In genomic region chr3:56787784-56788256, GRCh38 we compare ENCODE assay signal across 10 cellular contexts. TPM values are rescaled to one million over a fixed set of nuclear protein-coding genes. Genes with fewer than 3 reads are reported as not detected.
DNase-seq lines count a peak whose midpoint lies in the region; ATAC-seq lines count a peak whose summit lies in the region.
"Had no signal": no experiment of that assay in that cellular context is flagged by ENCODE, and none has a peak within 500 bp of the region (broad histone marks: within the 10 kb centered on the region; RNA-seq: fewer than 3 reads in every experiment).

No MANE protein-coding gene starts in this region.

- POLR2A ChIA-PET in activated CD4-positive, alpha-beta memory T cell treated with anti-CD3 and anti-CD28 coated beads, Interleukin-2, amount 10 ng/mL, durations not matched to agents 7 days and 5 days (lab: Charles Lee): interaction anchor here (1.2 to 5.4 kb wide), 8 partner anchors 12 to 129 kb away, joined by 3 to 140 read pairs (median 9); partner anchors contain the start of gene ARHGEF3

- H3K4me1 ChIP-seq in right cardiac atrium (ENCODE audit: control insufficient read depth, insufficient read depth, low read length): peaks cover 31% of the 10 kb centered on the region

- H3K27me3 Mint-ChIP-seq in activated CD4-positive, alpha-beta memory T cell treated with anti-CD3 and anti-CD28 coated beads, Interleukin-2, amount 10 ng/mL, durations not matched to agents 7 days and 5 days: no peaks in the 10 kb centered on the region
- no peaks in the 10 kb centered on the region for H3K27me3 Mint-ChIP-seq in stimulated activated naive CD8-positive, alpha-beta T cell treated with anti-CD3 and anti-CD28 coated beads, Interleukin-15, amount 100 ng/mL, for 72 hours

- WGBS in right cardiac atrium: 71% methylated on average over 6 of the region's 6 CpGs

- peaks cover 97% of the 10 kb centered on the region for H3K4me1 Mint-ChIP-seq in activated CD4-positive, alpha-beta memory T cell treated with anti-CD3 and anti-CD28 coated beads, Interleukin-2, amount 10 ng/mL, durations not matched to agents 7 days and 5 days
- peaks cover 99% of the 10 kb centered on the region for H3K4me1 Mint-ChIP-seq in stimulated activated naive CD8-positive, alpha-beta T cell treated with anti-CD3 and anti-CD28 coated beads, Interleukin-15, amount 100 ng/mL, for 72 hours

- no peaks in the 10 kb centered on the region for H3K27me3 ChIP-seq in right cardiac atrium (ENCODE audit: control insufficient read depth, insufficient read depth)
- H3K27me3 ChIP-seq: tibial nerve had no signal

- H3K9me3 ChIP-seq in right cardiac atrium (ENCODE audit: control insufficient read depth, low read length): no peaks in the 10 kb centered on the region
- H3K9me3 ChIP-seq: tibial nerve had no signal

- no peaks in the 10 kb centered on the region for H3K9me3 Mint-ChIP-seq in activated CD4-positive, alpha-beta memory T cell treated with anti-CD3 and anti-CD28 coated beads, Interleukin-2, amount 10 ng/mL, durations not matched to agents 7 days and 5 days
- no peaks in the 10 kb centered on the region for H3K9me3 Mint-ChIP-seq in stimulated activated naive CD8-positive, alpha-beta T cell treated with anti-CD3 and anti-CD28 coated beads, Interleukin-15, amount 100 ng/mL, for 72 hours

- peak; percentile 27 to 43 for ATAC-seq in right cardiac atrium
- ATAC-seq in stimulated activated naive CD8-positive, alpha-beta T cell treated with anti-CD3 and anti-CD28 coated beads, Interleukin-15, amount 100 ng/mL, for 72 hours: peak; percentile 31

- H3K27ac ChIP-seq in right cardiac atrium (ENCODE audit: low read length): peak overlapping the region; percentile 61
- H3K27ac ChIP-seq: GM23248 had no signal

- peak overlapping the region; percentile 19 for H3K4me3 Mint-ChIP-seq in activated CD4-positive, alpha-beta memory T cell treated with anti-CD3 and anti-CD28 coated beads, Interleukin-2, amount 10 ng/mL, durations not matched to agents 7 days and 5 days
- H3K4me3 Mint-ChIP-seq in stimulated activated naive CD8-positive, alpha-beta T cell treated with anti-CD3 and anti-CD28 coated beads, Interleukin-15, amount 100 ng/mL, for 72 hours: peak overlapping the region; percentile 51 to 67

- CTCF ChIA-PET in activated CD4-positive, alpha-beta memory T cell treated with anti-CD3 and anti-CD28 coated beads, Interleukin-2, amount 10 ng/mL, durations not matched to agents 7 days and 5 days (lab: Charles Lee): interaction anchor here (1.3 to 4.6 kb wide), 4 partner anchors 12 to 129 kb away, joined by 6 to 111 read pairs (median 8); partner anchors contain the start of gene ARHGEF3

- peaks cover 30% of the 10 kb centered on the region for H3K36me3 Mint-ChIP-seq in activated CD4-positive, alpha-beta memory T cell treated with anti-CD3 and anti-CD28 coated beads, Interleukin-2, amount 10 ng/mL, durations not matched to agents 7 days and 5 days (ENCODE audit: low read depth)

- H3K27ac Mint-ChIP-seq in activated CD4-positive, alpha-beta memory T cell treated with anti-CD3 and anti-CD28 coated beads, Interleukin-2, amount 10 ng/mL, durations not matched to agents 7 days and 5 days: peak overlapping the region; percentile 93
- peak overlapping the region; percentile 84 to 95 for H3K27ac Mint-ChIP-seq in stimulated activated naive CD8-positive, alpha-beta T cell treated with anti-CD3 and anti-CD28 coated beads, Interleukin-15, amount 100 ng/mL, for 72 hours

- intact Hi-C loops in right cardiac atrium (cut with DNase I): no loop called here

- H3K4me3 ChIP-seq in right cardiac atrium (ENCODE audit: low read length): no peak overlapping the region
- H3K4me3 ChIP-seq: GM23248, tibial nerve had no signal

- peak; percentile 69 for DNase-seq in activated effector memory CD4-positive, alpha-beta T cell treated with anti-CD3 and anti-CD28 coated beads, Interleukin-2, amount 50 U/mL, for 16 hours
- no peak for DNase-seq in activated effector memory CD4-positive, alpha-beta T cell treated with Interleukin-2 at 50 U/mL for 16 hours
- DNase-seq in activated CD4-positive, alpha-beta memory T cell treated with anti-CD3 and anti-CD28 coated beads, Interleukin-2, amount 10 ng/mL, durations not matched to agents 7 days and 5 days: peak; percentile 33
- no peak for DNase-seq in right cardiac atrium
- peak in 1 of 2 donors; percentile 48 for DNase-seq in stimulated activated naive CD8-positive, alpha-beta T cell treated with anti-CD3 and anti-CD28 coated beads, Interleukin-15, amount 100 ng/mL, for 72 hours
- DNase-seq in NCI-H128 (lab: John Stamatoyannopoulos, UW; ENCODE audit: unreplicated experiment): no peak
- no peak for DNase-seq in amniotic stem cell (lab: John Stamatoyannopoulos, UW)
- no peak for DNase-seq in NCI-H1694 treated with DMSO at 0.1 percent for 48 hours (lab: John Stamatoyannopoulos, UW)
- DNase-seq: GM23248 had no signal

RNA-seq across cellular contexts. Expression of gene ARHGEF3, which starts 13.9 kb away (rescaled TPM):
- 10 to 100 TPM; 71.3 TPM for total RNA-seq in activated CD4-positive, alpha-beta memory T cell treated with anti-CD3 and anti-CD28 coated beads, Interleukin-2, amount 10 ng/mL, durations not matched to agents 7 days and 5 days
- total RNA-seq in right cardiac atrium: 10 to 100 TPM; 10.0 to 11.4 (median 11.2) TPM
- 5.9 TPM for polyA plus RNA-seq in right cardiac atrium

Comparison
In these comparisons a context has a peak if more than half of its experiments do, and no peak if none do; other contexts are left out.
1. DNase-seq: peak in activated effector memory CD4-positive, alpha-beta T cell treated with anti-CD3 and anti-CD28 coated beads, Interleukin-2, amount 50 U/mL, for 16 hours (single experiment) and activated CD4-positive, alpha-beta memory T cell treated with anti-CD3 and anti-CD28 coated beads, Interleukin-2, amount 10 ng/mL, durations not matched to agents 7 days and 5 days (single experiment); none in activated effector memory CD4-positive, alpha-beta T cell treated with Interleukin-2 at 50 U/mL for 16 hours (single experiment), right cardiac atrium (0 of 3), NCI-H128 (single experiment), amniotic stem cell (single experiment) and NCI-H1694 treated with DMSO at 0.1 percent for 48 hours (single experiment).
2. RNA of gene ARHGEF3, which starts 13.9 kb away (total RNA-seq): 71.3 TPM in activated CD4-positive, alpha-beta memory T cell treated with anti-CD3 and anti-CD28 coated beads, Interleukin-2, amount 10 ng/mL, durations not matched to agents 7 days and 5 days; 10.0 to 11.4 TPM in right cardiac atrium; every median in the first group is over 4 times any median in the second.